Comparison of ENCODE assay signal across 2 cellular contexts in the genomic region with DNA sequence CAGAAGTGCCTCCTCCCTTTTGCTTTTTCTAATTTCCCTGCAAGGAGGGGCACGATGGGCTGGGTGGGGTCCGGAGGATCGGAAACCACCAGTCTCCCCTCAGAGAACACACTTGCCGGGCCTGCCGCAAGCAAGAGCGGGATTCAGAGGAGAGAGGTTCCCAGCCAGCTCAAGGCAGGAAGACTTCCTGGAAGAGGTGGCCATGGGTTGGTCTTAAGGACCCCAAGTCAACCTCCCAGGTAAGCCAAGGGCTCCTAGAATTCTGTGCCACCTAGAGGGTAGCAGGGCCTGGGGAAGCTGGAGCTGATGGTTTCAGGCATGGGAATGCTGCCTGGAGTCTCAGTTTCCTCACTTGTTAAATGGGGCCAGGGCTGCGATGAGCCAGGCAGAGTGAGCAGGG.
TF ChIP-seq lines count a peak whose summit lies in the region.

No MANE protein-coding gene starts in this region.

TF ChIP-seq in A549, 52 proteins besides CTCF, POLR2A, EP300 and RAD21:
- TF ChIP-seq ZFP36 (IDR thresholded peaks at IDR 0.05; ENCODE audit: borderline replicate concordance, partially characterized antibody) (peak; percentile 65), HOXB13 (CRISPR knock-in tag; IDR thresholded peaks at IDR 0.05; ENCODE audit: low read depth) (no peak)

TF ChIP-seq in H1, 55 proteins besides CTCF, POLR2A, EP300 and RAD21:
- no peak for TF ChIP-seq MAFK (IDR thresholded peaks at IDR 0.05; ENCODE audit: low read depth, low read length)
